Comparison of ENCODE assay signal across 10 cellular contexts in genomic region chr4:122539861-122540465, GRCh38.
DNase-seq lines count a peak whose midpoint lies in the region; ATAC-seq and TF ChIP-seq lines count a peak whose summit lies in the region.
"Had no signal": no experiment of that assay in that cellular context is flagged by ENCODE, and none has a peak within 500 bp of the region (broad histone marks: within the 10 kb centered on the region; RNA-seq: fewer than 3 reads in every experiment).

No MANE protein-coding gene starts in this region.

- no peaks in the 10 kb centered on the region for H3K27me3 ChIP-seq in left lung

- no peaks in the 10 kb centered on the region for H3K27me3 Mint-ChIP-seq in T-helper 17 cell

- DNase-seq in CD1c-positive myeloid dendritic cell (ENCODE audit: extremely low spot score) = peak; percentile 16
- no peak for DNase-seq in T-helper 17 cell
- DNase-seq in epithelial cell of proximal tubule (ENCODE audit: low read depth) = peak; percentile 66
- DNase-seq in left lung = no peak
- no peak for DNase-seq in Right ventricle myocardium inferior (ENCODE audit: missing footprints)
- DNase-seq in stimulated activated CD4-positive, alpha-beta T cell treated with anti-CD3 and anti-CD28 coated beads, Interleukin-12 subunit alpha, Interleukin-12 subunit beta, amount 100 ng/mL, for 4 hours = no peak
- DNase-seq: NCI-H2081 treated with DMSO at 0.1 percent for 48 hours, nucleus accumbens had no signal

- H3K36me3 ChIP-seq in HEK293 (ENCODE audit: control insufficient read depth in 2 of 2, insufficient read depth in 1 of 2, low read length in 2 of 2) = no peaks in the 10 kb centered on the region
- no peaks in the 10 kb centered on the region for H3K36me3 ChIP-seq in left lung

- H3K4me1 ChIP-seq in HEK293 (ENCODE audit: control insufficient read depth, insufficient read depth, low read length) (no peaks in the 10 kb centered on the region), left lung (no peaks in the 10 kb centered on the region)

- CTCF ChIA-PET in HEK293 (lab: Yijun Ruan, JAX) = no interaction called here

- no peaks in the 10 kb centered on the region for H3K9me3 ChIP-seq in HEK293 (ENCODE audit: control insufficient read depth, insufficient read depth, low read depth, low read length)
- H3K9me3 ChIP-seq in T-helper 17 cell (ENCODE audit: control insufficient read depth, low read length, poor library complexity, severe bottlenecking) = no peaks in the 10 kb centered on the region
- peaks cover 0 to 7% of the 10 kb centered on the region in 2 donors for H3K9me3 ChIP-seq in left lung

- H3K27ac ChIP-seq in HEK293 (ENCODE audit: extremely low read depth, low read depth, low read length) (no peak overlapping the region), left lung (no peak overlapping the region)

- H3K4me1 Mint-ChIP-seq in T-helper 17 cell = peaks cover 28% of the 10 kb centered on the region

- ATAC-seq in T-helper 17 cell = peak; percentile 91
- ATAC-seq in left lung = no peak
- ATAC-seq in GM21526 (IDR thresholded peaks at IDR 0.05; ENCODE audit: low FRiP score, unreplicated experiment) = no peak
- no peak for ATAC-seq in Right ventricle myocardium inferior

- no peak overlapping the region for H3K4me3 Mint-ChIP-seq in T-helper 17 cell

- POLR2A ChIA-PET in HEK293 (lab: Yijun Ruan, JAX) = no interaction called here

- no peaks in the 10 kb centered on the region for H3K36me3 Mint-ChIP-seq in T-helper 17 cell (ENCODE audit: low read depth)

- intact Hi-C loops in left lung (cut with DNase I) (no loop called here), Right ventricle myocardium inferior (cut with DNase I) (no loop called here)

- no peak for TF ChIP-seq CTCF in HEK293 (tag by site-specific recombination; IDR thresholded peaks at IDR 0.05)
- TF ChIP-seq CTCF in epithelial cell of proximal tubule (conservative IDR thresholded peaks at IDR 0.05; ENCODE audit: low read depth, low read length) = no peak
- TF ChIP-seq CTCF in left lung (IDR thresholded peaks at IDR 0.05) = no peak

- H3K27ac Mint-ChIP-seq in T-helper 17 cell = peak overlapping the region; percentile 81

- H3K4me3 ChIP-seq in HEK293 (ENCODE audit: low read depth, low read length) (no peak overlapping the region), epithelial cell of proximal tubule (ENCODE audit: low read depth, low read length) (no peak overlapping the region), left lung (no peak overlapping the region)

TF ChIP-seq in HEK293, 187 proteins besides CTCF, POLR2A, EP300 and RAD21:
- TF ChIP-seq ZBTB20 (tag by site-specific recombination; IDR thresholded peaks at IDR 0.05) (peak; percentile 46; the same call in 1 of the 2 replicates), ZNF169 (tag by site-specific recombination; IDR thresholded peaks at IDR 0.05) (no peak)

Comparison
In these comparisons a context has a peak if more than half of its experiments do, and no peak if none do; other contexts are left out.
1. DNase-seq: peak in CD1c-positive myeloid dendritic cell (single experiment) and epithelial cell of proximal tubule (single experiment); none in T-helper 17 cell (0 of 3), left lung (0 of 2), Right ventricle myocardium inferior (single experiment) and stimulated activated CD4-positive, alpha-beta T cell treated with anti-CD3 and anti-CD28 coated beads, Interleukin-12 subunit alpha, Interleukin-12 subunit beta, amount 100 ng/mL, for 4 hours (single experiment).